Comparison of ENCODE assay signal across 10 cellular contexts in genomic region chr3:182967218-182968204, GRCh38. TPM values are rescaled to one million over a fixed set of nuclear protein-coding genes. Genes with fewer than 3 reads are reported as not detected.
DNase-seq lines count a peak whose midpoint lies in the region; ATAC-seq and TF ChIP-seq lines count a peak whose summit lies in the region.
"Had no signal": no experiment of that assay in that cellular context is flagged by ENCODE, and none has a peak within 500 bp of the region (broad histone marks: within the 10 kb centered on the region; RNA-seq: fewer than 3 reads in every experiment).

No MANE protein-coding gene starts in this region.

- H3K27ac Mint-ChIP-seq in activated B cell treated with CpG ODN at 0.5 μM for 24 hours: peak overlapping the region; percentile 71

- H3K9me3 Mint-ChIP-seq in activated B cell treated with CpG ODN at 0.5 μM for 24 hours: no peaks in the 10 kb centered on the region

- peaks cover 16 to 71% (median 26%) of the 10 kb centered on the region in 10 experiments; a peak in 19 of 20 replicates for H3K4me1 ChIP-seq in BLaER1 treated with 17β-estradiol and CSF1 and Interleukin-3, amounts not matched to agents 10 nM and 100 nM
- H3K4me1 ChIP-seq in gastrocnemius medialis: peaks cover 53 to 62% of the 10 kb centered on the region in 2 donors

- H3K27ac ChIP-seq in BLaER1 treated with 17β-estradiol and CSF1 and Interleukin-3, amounts not matched to agents 10 nM and 100 nM: peak overlapping the region in 5 of 11 experiments; percentile 25 to 81 (median 55); a peak in 7 of 22 replicates
- H3K27ac ChIP-seq in gastrocnemius medialis (peak overlapping the region in 2 of 4 donors; percentile 39 to 42), coronary artery (no peak overlapping the region)
- H3K27ac ChIP-seq: pancreas had no signal

- CTCF ChIA-PET in activated B cell treated with CpG ODN at 0.5 μM for 24 hours (lab: Charles Lee): no interaction called here

- H3K4me3 Mint-ChIP-seq in activated B cell treated with CpG ODN at 0.5 μM for 24 hours: peak overlapping the region; percentile 32

- DNase-seq in activated B cell treated with CpG ODN at 0.5 μM for 24 hours (no peak), gastrocnemius medialis (no peak), coronary artery (ENCODE audit: low spot score) (no peak), occipital lobe (lab: John Stamatoyannopoulos, UW) (no peak), SKM-1 (lab: John Stamatoyannopoulos, UW; ENCODE audit: unreplicated experiment) (no peak)
- DNase-seq: EL, pancreas had no signal

- peak overlapping the region in 10 of 11 experiments; percentile 3 to 85 (median 52); a peak in 17 of 22 replicates for H3K4me2 ChIP-seq in BLaER1 treated with 17β-estradiol and CSF1 and Interleukin-3, amounts not matched to agents 10 nM and 100 nM

- peak; percentile 43 for ATAC-seq in GM19324 (IDR thresholded peaks at IDR 0.05; ENCODE audit: low FRiP score, unreplicated experiment)
- ATAC-seq in HG03095 (IDR thresholded peaks at IDR 0.05; ENCODE audit: unreplicated experiment): peak; percentile 47
- peak; percentile 77 for ATAC-seq in activated B cell treated with CpG ODN at 0.5 μM for 24 hours (ENCODE audit: low read depth)
- ATAC-seq in gastrocnemius medialis: no peak

- no peak overlapping the region for H3K4me3 ChIP-seq in BLaER1 treated with 17β-estradiol and CSF1 and Interleukin-3, amounts not matched to agents 10 nM and 100 nM
- H3K4me3 ChIP-seq in gastrocnemius medialis (no peak overlapping the region), coronary artery (no peak overlapping the region)
- H3K4me3 ChIP-seq: pancreas had no signal

- H3K36me3 ChIP-seq in BLaER1 treated with 17β-estradiol and CSF1 and Interleukin-3, amounts not matched to agents 10 nM and 100 nM: peaks cover 9 to 37% (median 23%) of the 10 kb centered on the region in 11 experiments; a peak in 20 of 22 replicates
- no peaks in the 10 kb centered on the region for H3K36me3 ChIP-seq in gastrocnemius medialis
- H3K36me3 ChIP-seq: pancreas had no signal

- peaks cover 29% of the 10 kb centered on the region for H3K36me3 Mint-ChIP-seq in activated B cell treated with CpG ODN at 0.5 μM for 24 hours (ENCODE audit: low read depth)

- H3K9ac ChIP-seq in BLaER1 treated with 17β-estradiol and CSF1 and Interleukin-3, amounts not matched to agents 10 nM and 100 nM: peak overlapping the region in 3 of 11 experiments; percentile 22 to 68 (median 63); a peak in 4 of 22 replicates

- H3K9me3 ChIP-seq in BLaER1 treated with 17β-estradiol and CSF1 and Interleukin-3, amounts not matched to agents 10 nM and 100 nM (replicated peaks in 1 of 11): no peaks in the 10 kb centered on the region
- no peaks in the 10 kb centered on the region for H3K9me3 ChIP-seq in gastrocnemius medialis
- H3K9me3 ChIP-seq: pancreas had no signal

- POLR2A ChIA-PET in activated B cell treated with CpG ODN at 0.5 μM for 24 hours (lab: Charles Lee): interaction anchor here (1.7 kb wide), 1 partner anchor 12 kb away, joined by 6 read pairs; no protein-coding TSS in a partner anchor

- H3K4me1 Mint-ChIP-seq in activated B cell treated with CpG ODN at 0.5 μM for 24 hours: peaks cover 54% of the 10 kb centered on the region

- H3K27me3 ChIP-seq in BLaER1 treated with 17β-estradiol and CSF1 and Interleukin-3, amounts not matched to agents 10 nM and 100 nM: no peaks in the 10 kb centered on the region
- H3K27me3 ChIP-seq in gastrocnemius medialis: no peaks in the 10 kb centered on the region
- H3K27me3 ChIP-seq: pancreas had no signal

- intact Hi-C loops in activated B cell treated with CpG ODN at 0.5 μM for 24 hours (cut with micrococcal nuclease): loop anchor here (1.0 kb wide), 1 partner anchor 13 kb away; the partner anchor contains the start of gene DCUN1D1
- intact Hi-C loops in gastrocnemius medialis (cut with DNase I; ENCODE audit: low total_unique reads): no loop called here

- in situ Hi-C loops in gastrocnemius medialis (cut with MboI; ENCODE audit: low sequenced_read_pairs in 4 of 4): no loop called here

- H3K27me3 Mint-ChIP-seq in activated B cell treated with CpG ODN at 0.5 μM for 24 hours: no peaks in the 10 kb centered on the region

- no peak for TF ChIP-seq POLR2A in gastrocnemius medialis (IDR thresholded peaks at IDR 0.05)

- no peak for TF ChIP-seq CTCF in activated B cell treated with CpG ODN at 0.5 μM for 24 hours (IDR thresholded peaks at IDR 0.05)
- TF ChIP-seq CTCF in gastrocnemius medialis (IDR thresholded peaks at IDR 0.05 in 4 of 5, conservative IDR thresholded peaks at IDR 0.05 in 1 of 5): no peak
- no peak for TF ChIP-seq CTCF in coronary artery (IDR thresholded peaks at IDR 0.05)

- H4K20me1 ChIP-seq in BLaER1 treated with 17β-estradiol and CSF1 and Interleukin-3, amounts not matched to agents 10 nM and 100 nM: peaks cover 14 to 95% (median 58%) of the 10 kb centered on the region in 11 experiments; a peak in 20 of 22 replicates

RNA-seq across cellular contexts. Expression of gene DCUN1D1, which starts 12.8 kb away (rescaled TPM):
- 36.7 and 44.2 TPM in 2 replicates for total RNA-seq in activated B cell treated with CpG ODN at 0.5 μM for 24 hours
- total RNA-seq in gastrocnemius medialis: 100 to 1,000 TPM in 1 of 4 donors, 10 to 100 TPM in 3; 42.2 to 116 (median 54.4) TPM
- total RNA-seq in occipital lobe: 94.1 TPM

Comparison
In these comparisons a context has a peak if more than half of its experiments do, and no peak if none do; other contexts are left out.
1. ATAC-seq: peak in GM19324 (single experiment), HG03095 (single experiment) and activated B cell treated with CpG ODN at 0.5 μM for 24 hours (single experiment); none in gastrocnemius medialis (0 of 2).